In the genomic region with DNA sequence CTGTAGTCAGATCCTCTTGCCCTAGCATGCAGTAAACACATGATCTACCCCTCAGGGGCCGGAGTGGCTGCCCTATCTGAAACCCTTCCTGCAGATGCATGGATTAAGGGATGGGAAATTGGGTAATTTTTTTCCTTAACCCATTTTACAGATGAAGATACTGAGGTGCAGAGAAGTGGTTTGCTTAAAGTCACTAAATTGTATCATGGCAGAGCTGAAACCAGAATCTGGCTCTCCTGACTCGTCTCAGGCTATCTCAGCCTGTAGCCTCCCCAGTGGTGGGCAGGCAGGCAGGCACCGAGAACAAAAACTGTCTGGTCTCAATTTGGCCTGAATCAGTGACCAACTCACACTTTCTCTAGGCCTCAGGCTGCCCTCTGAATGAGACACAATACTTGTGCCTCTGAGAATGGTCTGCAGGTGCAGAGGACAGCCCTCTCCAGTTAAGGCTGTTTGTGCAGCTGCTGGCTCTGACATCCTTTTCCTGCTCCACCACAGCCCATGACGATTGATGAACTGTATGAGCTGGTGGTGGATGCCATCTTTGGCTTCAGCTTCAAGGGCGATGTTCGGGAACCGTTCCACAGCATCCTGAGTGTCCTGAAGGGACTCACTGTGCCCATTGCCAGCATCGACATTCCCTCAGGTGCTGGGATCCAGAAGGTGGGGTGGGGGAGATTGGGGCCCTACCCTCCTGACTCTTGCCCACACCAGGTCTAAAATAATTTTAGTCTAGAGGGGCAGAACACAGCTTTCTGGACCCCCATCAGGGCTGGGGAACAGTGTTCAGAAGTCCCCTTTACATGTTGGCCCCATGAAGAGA, we compare ENCODE assay signal across 12 cellular contexts. TPM values are rescaled to one million over a fixed set of nuclear protein-coding genes. Genes with fewer than 3 reads are reported as not detected.
DNase-seq lines count a peak whose midpoint lies in the region; ATAC-seq and TF ChIP-seq lines count a peak whose summit lies in the region.
"Had no signal": no experiment of that assay in that cellular context is flagged by ENCODE, and none has a peak within 500 bp of the region (broad histone marks: within the 10 kb centered on the region; RNA-seq: fewer than 3 reads in every experiment).

No MANE protein-coding gene starts in this region.

- peak overlapping the region; percentile 70 for H3K27ac Mint-ChIP-seq in CD8-positive, alpha-beta T cell
- peak overlapping the region; percentile 76 for H3K27ac Mint-ChIP-seq in T-helper 17 cell
- peak overlapping the region; percentile 5 for H3K27ac Mint-ChIP-seq in memory B cell

- H3K4me3 Mint-ChIP-seq in CD8-positive, alpha-beta T cell = peak overlapping the region; percentile 81
- peak overlapping the region; percentile 85 for H3K4me3 Mint-ChIP-seq in T-helper 17 cell
- H3K4me3 Mint-ChIP-seq in memory B cell = peak overlapping the region; percentile 84

- no peaks in the 10 kb centered on the region for H3K27me3 ChIP-seq in CD8-positive, alpha-beta T cell (ENCODE audit: insufficient read depth, low read length)
- no peaks in the 10 kb centered on the region for H3K27me3 ChIP-seq in brain microvascular endothelial cell (replicated peaks)

- H3K4me3 ChIP-seq in CD8-positive, alpha-beta T cell (ENCODE audit: low read depth, low read length) = no peak overlapping the region
- H3K4me3 ChIP-seq in brain microvascular endothelial cell (ENCODE audit: low read depth, low read length) = no peak overlapping the region
- H3K4me3 ChIP-seq: mucosa of descending colon had no signal

- CTCF ChIA-PET in CD8-positive, alpha-beta T cell (lab: Charles Lee) = interaction anchor here (1.1 to 4.3 kb wide), 7 partner anchors 12 to 208 kb away, joined by 4 to 21 read pairs (median 9); partner anchors contain the start of gene TTC24

- H3K4me1 Mint-ChIP-seq in CD8-positive, alpha-beta T cell (ENCODE audit: low read depth) = peaks cover 23% of the 10 kb centered on the region
- H3K4me1 Mint-ChIP-seq in T-helper 17 cell (peaks cover 22% of the 10 kb centered on the region), memory B cell (peaks cover 19% of the 10 kb centered on the region)

- no peak for DNase-seq in CD8-positive, alpha-beta T cell
- no peak for DNase-seq in T-helper 17 cell
- no peak for DNase-seq in memory B cell (ENCODE audit: low spot score in 2 of 2)
- no peak for DNase-seq in brain microvascular endothelial cell
- no peak for DNase-seq in H4 (ENCODE audit: low spot score)
- no peak for DNase-seq in Right ventricle myocardium inferior (ENCODE audit: missing footprints)
- DNase-seq: activated CD4-positive, alpha-beta T cell treated with anti-CD3 and anti-CD28 coated beads, Interleukin-2, amount 50 U/mL, for 4 hours; GDM1; NCI-H1436 had no signal

- no peak overlapping the region for H3K27ac ChIP-seq in CD8-positive, alpha-beta T cell (ENCODE audit: low read depth, low read length)
- H3K27ac ChIP-seq in KOPT-K1 (ENCODE audit: low read depth, low read length, poor library complexity, severe bottlenecking) (peak overlapping the region; percentile 80), brain microvascular endothelial cell (no peak overlapping the region)

- peaks cover 31% of the 10 kb centered on the region for H3K36me3 ChIP-seq in CD8-positive, alpha-beta T cell (ENCODE audit: insufficient read depth, low read length)
- H3K36me3 ChIP-seq in KOPT-K1 (ENCODE audit: insufficient read depth, low read length) (peaks cover 57% of the 10 kb centered on the region), brain microvascular endothelial cell (replicated peaks) (peaks cover 37% of the 10 kb centered on the region)

- no peaks in the 10 kb centered on the region for H3K9me3 ChIP-seq in CD8-positive, alpha-beta T cell (ENCODE audit: low read length)
- no peaks in the 10 kb centered on the region for H3K9me3 ChIP-seq in KOPT-K1 (ENCODE audit: insufficient read depth, low read length, poor library complexity, severe bottlenecking)
- H3K9me3 ChIP-seq in T-helper 17 cell (ENCODE audit: control insufficient read depth, low read length, poor library complexity, severe bottlenecking) = no peaks in the 10 kb centered on the region
- H3K9me3 ChIP-seq: mucosa of descending colon had no signal

- ATAC-seq in CD8-positive, alpha-beta T cell = no peak
- no peak for ATAC-seq in T-helper 17 cell
- no peak for ATAC-seq in memory B cell (ENCODE audit: low read depth)
- ATAC-seq in GM21529 (IDR thresholded peaks at IDR 0.05; ENCODE audit: unreplicated experiment) = no peak
- ATAC-seq in Right ventricle myocardium inferior = no peak
- ATAC-seq: mucosa of descending colon had no signal

- no peaks in the 10 kb centered on the region for H3K9me3 Mint-ChIP-seq in CD8-positive, alpha-beta T cell
- no peaks in the 10 kb centered on the region for H3K9me3 Mint-ChIP-seq in memory B cell

- intact Hi-C loops in CD8-positive, alpha-beta T cell (cut with DNase I, micrococcal nuclease) = no loop called here
- intact Hi-C loops in Right ventricle myocardium inferior (cut with DNase I) = loop anchor here (5.0 kb wide), 1 partner anchor 86 kb away; no protein-coding TSS in a partner anchor

- POLR2A ChIA-PET in CD8-positive, alpha-beta T cell (lab: Charles Lee) = interaction anchor here (0.8 to 2.8 kb wide), 6 partner anchors 8 to 121 kb away, joined by 3 to 21 read pairs (median 4); partner anchors contain the start of gene GPATCH4

- no peaks in the 10 kb centered on the region for H3K27me3 Mint-ChIP-seq in CD8-positive, alpha-beta T cell (ENCODE audit: low read depth)
- H3K27me3 Mint-ChIP-seq in T-helper 17 cell = no peaks in the 10 kb centered on the region
- no peaks in the 10 kb centered on the region for H3K27me3 Mint-ChIP-seq in memory B cell

- in situ Hi-C loops in brain microvascular endothelial cell (cut with HindIII; ENCODE audit: low pct_ligation_motif_present, low sequenced_read_pairs) = no loop called here

- TF ChIP-seq CTCF in CD8-positive, alpha-beta T cell (IDR thresholded peaks at IDR 0.05) = no peak
- no peak for TF ChIP-seq CTCF in brain microvascular endothelial cell (IDR thresholded peaks at IDR 0.05; ENCODE audit: low read depth, low read length, missing control alignments)

- peaks cover 45% of the 10 kb centered on the region for H3K36me3 Mint-ChIP-seq in CD8-positive, alpha-beta T cell
- H3K36me3 Mint-ChIP-seq in T-helper 17 cell (ENCODE audit: low read depth) = peaks cover 14% of the 10 kb centered on the region
- peaks cover 13% of the 10 kb centered on the region for H3K36me3 Mint-ChIP-seq in memory B cell

- peaks cover 18% of the 10 kb centered on the region for H3K4me1 ChIP-seq in CD8-positive, alpha-beta T cell (ENCODE audit: insufficient read depth, low read length)

RNA-seq across cellular contexts. Expression of gene NAXE, which starts 1.5 kb away (rescaled TPM):
- 10 to 100 TPM; 18.4 TPM for total RNA-seq in CD8-positive, alpha-beta T cell
- total RNA-seq in T-helper 17 cell (10 to 100 TPM; 27.5 to 32.0 TPM), Right ventricle myocardium inferior (116 TPM)
- total RNA-seq in H4 (2014; rRNA removed; shearing (Covaris generic)) = 212 and 242 TPM in 2 replicates

RNA-seq across cellular contexts. Expression of gene GPATCH4, which starts 8.2 kb away (rescaled TPM):
- total RNA-seq in CD8-positive, alpha-beta T cell = 10 to 100 TPM; 46.4 to 46.7 TPM
- total RNA-seq in T-helper 17 cell = 10 to 100 TPM; 39.2 to 39.6 TPM
- total RNA-seq in H4 (2014; rRNA removed; shearing (Covaris generic)) = 31.8 and 49.3 TPM in 2 replicates
- total RNA-seq in Right ventricle myocardium inferior = 14.6 TPM

RNA-seq across cellular contexts. Expression of gene TTC24, which starts 13.6 kb away (rescaled TPM):
- 10 to 100 TPM; 21.3 to 21.5 TPM for total RNA-seq in CD8-positive, alpha-beta T cell
- total RNA-seq in T-helper 17 cell = under 1 TPM in 1 of 2 donors, not detected in 1; 0.94 TPM
- not detected in 2 replicates for total RNA-seq in H4 (2014; rRNA removed; shearing (Covaris generic))
- total RNA-seq in Right ventricle myocardium inferior = not detected

RNA-seq across cellular contexts. Expression of gene IQGAP3, which starts 20.8 kb away (rescaled TPM):
- under 1 TPM in 1 of 2 experiments, not detected in 1; 0.05 TPM for total RNA-seq in CD8-positive, alpha-beta T cell
- not detected for total RNA-seq in T-helper 17 cell
- total RNA-seq in H4 (2014; rRNA removed; shearing (Covaris generic)) = 9.2 and 12.7 TPM in 2 replicates
- 1.2 TPM for total RNA-seq in Right ventricle myocardium inferior

RNA-seq across cellular contexts. Expression of gene HAPLN2, which starts 26.1 kb away (rescaled TPM):
- total RNA-seq in CD8-positive, alpha-beta T cell = under 1 TPM; 0.24 to 0.39 TPM
- total RNA-seq in T-helper 17 cell (under 1 TPM in 1 of 2 donors, not detected in 1; 0.35 TPM), Right ventricle myocardium inferior (1.4 TPM)
- total RNA-seq in H4 (2014; rRNA removed; shearing (Covaris generic)) = not detected in 2 replicates

Comparison
In these comparisons a context has a peak if more than half of its experiments do, and no peak if none do; other contexts are left out.
1. H3K27ac Mint-ChIP-seq: peak in every context shown above with its lines; median percentile 76 in T-helper 17 cell; 70 in CD8-positive, alpha-beta T cell; 5 in memory B cell.
2. RNA of gene TTC24, which starts 13.6 kb away (total RNA-seq): 21.3 to 21.5 TPM in CD8-positive, alpha-beta T cell; 0.94 TPM in T-helper 17 cell, not detected in H4 and not detected in Right ventricle myocardium inferior (single experiment); every median in the first group is over 10 times any median in the second.
3. Peak in every context shown above with its lines, with median percentiles within 50 percentile points of each other: H3K4me3 Mint-ChIP-seq.